Comparison of ENCODE assay signal across 1 cellular context in genomic region chr2:231687133-231687852, GRCh38.
A peak's percentile ranks its signal among the peaks of the same experiment; 100 is the strongest.
TF ChIP-seq lines count a peak whose summit lies in the region.

No MANE protein-coding gene starts in this region.

TF ChIP-seq in H1, 55 proteins besides CTCF, POLR2A, EP300 and RAD21 (continued from another document):
- no peak for TF ChIP-seq HDAC6 (IDR thresholded peaks at IDR 0.05; ENCODE audit: low read depth, low read length)
- TF ChIP-seq MAX (IDR thresholded peaks at IDR 0.05) = peak; percentile 98
- TF ChIP-seq TBP (IDR thresholded peaks at IDR 0.05; ENCODE audit: low read depth, low read length) = peak; percentile 78; the same call in 1 of the 2 replicates
- TF ChIP-seq TAF1 (IDR thresholded peaks at IDR 0.05; ENCODE audit: low read depth, low read length) = peak; percentile 64
- peak; percentile 21 for TF ChIP-seq ASH2L (IDR thresholded peaks at IDR 0.05; ENCODE audit: low read length)
- TF ChIP-seq E2F6 (IDR thresholded peaks at IDR 0.05) = peak; percentile 87
